ENCODE assay signal across 1 cellular context in genomic region chr16:10418204-10418603, GRCh38. TPM values are rescaled to one million over a fixed set of nuclear protein-coding genes. Genes with fewer than 3 reads are reported as not detected.
"Had no signal": no experiment of that assay in that cellular context is flagged by ENCODE, and none has a peak within 500 bp of the region (broad histone marks: within the 10 kb centered on the region; RNA-seq: fewer than 3 reads in every experiment).

No MANE protein-coding gene starts in this region.

RNA-seq across cellular contexts. Expression of gene ATF7IP2, which starts 32.3 kb away (rescaled TPM):
- total RNA-seq: ascending aorta had no signal
